ENCODE assay signal across 8 cellular contexts in genomic region chr22:17368727-17369552, GRCh38. TPM values are rescaled to one million over a fixed set of nuclear protein-coding genes. Genes with fewer than 3 reads are reported as not detected.
DNase-seq lines count a peak whose midpoint lies in the region; ATAC-seq and TF ChIP-seq lines count a peak whose summit lies in the region.

Gene CECR2, plus strand, starts transcription at chr22:17369460. Its CDS starts 324 bp downstream, at chr22:17369784.

- H3K27ac ChIP-seq in iPS-18a (ENCODE audit: low read length) = peak within 1 kb of the TSS; percentile 98

- no peak for ATAC-seq in HG03342 (IDR thresholded peaks at IDR 0.05; ENCODE audit: unreplicated experiment)
- ATAC-seq in HG02981 (IDR thresholded peaks at IDR 0.05; ENCODE audit: unreplicated experiment) = no peak

- H3K9me3 ChIP-seq in adipocyte (ENCODE audit: control insufficient read depth, low read length) (no peaks in the 10 kb centered on the region), iPS-18a (ENCODE audit: control insufficient read depth, low read depth, low read length) (no peaks in the 10 kb centered on the region)

- no peak for TF ChIP-seq CTCF in retinal pigment epithelial cell (conservative IDR thresholded peaks at IDR 0.05; ENCODE audit: low read depth, low read length)

- no peak within 1 kb of the TSS for H3K9ac ChIP-seq in adipocyte (ENCODE audit: low read length)
- H3K9ac ChIP-seq in iPS-18a (ENCODE audit: low read length) = peak within 1 kb of the TSS; percentile 98

- H3K4me3 ChIP-seq in H7 (ENCODE audit: insufficient read depth, low read depth, low read length) (peak within 1 kb of the TSS; percentile 84), adipocyte (ENCODE audit: low read length) (peak within 1 kb of the TSS; percentile 33), iPS-18a (ENCODE audit: low read length) (peak within 1 kb of the TSS; percentile 88), retinal pigment epithelial cell (ENCODE audit: low read length) (peak within 1 kb of the TSS; percentile 47)

- no peaks in the 10 kb centered on the region for H3K27me3 ChIP-seq in H7 (ENCODE audit: control insufficient read depth, insufficient read depth, low read length)
- peaks cover 70% of the 10 kb centered on the region for H3K27me3 ChIP-seq in adipocyte (replicated peaks; ENCODE audit: control insufficient read depth, insufficient read depth, low read length)
- no peaks in the 10 kb centered on the region for H3K27me3 ChIP-seq in iPS-18a (ENCODE audit: control insufficient read depth, insufficient read depth, low read length)

- H3K36me3 ChIP-seq in H7 (replicated peaks; ENCODE audit: control insufficient read depth, insufficient read depth, low read length) (no peaks in the 10 kb centered on the region), adipocyte (ENCODE audit: control insufficient read depth, insufficient read depth, low read length, severe bottlenecking) (no peaks in the 10 kb centered on the region), iPS-18a (ENCODE audit: control insufficient read depth, low read depth, low read length) (no peaks in the 10 kb centered on the region)

- DNase-seq in H7 (peak; percentile 96), NCI-H2196 (lab: John Stamatoyannopoulos, UW; ENCODE audit: unreplicated experiment) (peak; percentile 59), adipocyte (ENCODE audit: low read depth) (peak; percentile 1), retinal pigment epithelial cell (ENCODE audit: low read depth) (no peak), mucosa of gallbladder (ENCODE audit: low spot score) (no peak)

- H3K4me1 ChIP-seq in adipocyte (ENCODE audit: control insufficient read depth, insufficient read depth, low read length) = peaks cover 3% of the 10 kb centered on the region
- H3K4me1 ChIP-seq in iPS-18a (ENCODE audit: control insufficient read depth, low read depth, low read length) = peaks cover 36% of the 10 kb centered on the region

RNA-seq across cellular contexts. Expression of gene CECR2, which starts in this region (rescaled TPM):
- 50.0 and 66.3 TPM in 2 replicates for total RNA-seq in H7 (2014; rRNA removed; shearing (Covaris generic))
- total RNA-seq in mucosa of gallbladder = 0.89 TPM

Comparison
In these comparisons a context has a peak if more than half of its experiments do, and no peak if none do; other contexts are left out.
1. RNA of gene CECR2 (total RNA-seq): 50.0 to 66.3 TPM in H7; 0.89 TPM in mucosa of gallbladder (single experiment); every median in the first group is over 10 times any median in the second.
2. DNase-seq: peak in H7 (single experiment), NCI-H2196 (single experiment) and adipocyte (single experiment); none in retinal pigment epithelial cell (single experiment) and mucosa of gallbladder (single experiment).
3. H3K4me3 ChIP-seq: peak in every context shown above with its lines; median percentile 88 in iPS-18a; 84 in H7; 47 in retinal pigment epithelial cell; 33 in adipocyte.